In the genomic region with DNA sequence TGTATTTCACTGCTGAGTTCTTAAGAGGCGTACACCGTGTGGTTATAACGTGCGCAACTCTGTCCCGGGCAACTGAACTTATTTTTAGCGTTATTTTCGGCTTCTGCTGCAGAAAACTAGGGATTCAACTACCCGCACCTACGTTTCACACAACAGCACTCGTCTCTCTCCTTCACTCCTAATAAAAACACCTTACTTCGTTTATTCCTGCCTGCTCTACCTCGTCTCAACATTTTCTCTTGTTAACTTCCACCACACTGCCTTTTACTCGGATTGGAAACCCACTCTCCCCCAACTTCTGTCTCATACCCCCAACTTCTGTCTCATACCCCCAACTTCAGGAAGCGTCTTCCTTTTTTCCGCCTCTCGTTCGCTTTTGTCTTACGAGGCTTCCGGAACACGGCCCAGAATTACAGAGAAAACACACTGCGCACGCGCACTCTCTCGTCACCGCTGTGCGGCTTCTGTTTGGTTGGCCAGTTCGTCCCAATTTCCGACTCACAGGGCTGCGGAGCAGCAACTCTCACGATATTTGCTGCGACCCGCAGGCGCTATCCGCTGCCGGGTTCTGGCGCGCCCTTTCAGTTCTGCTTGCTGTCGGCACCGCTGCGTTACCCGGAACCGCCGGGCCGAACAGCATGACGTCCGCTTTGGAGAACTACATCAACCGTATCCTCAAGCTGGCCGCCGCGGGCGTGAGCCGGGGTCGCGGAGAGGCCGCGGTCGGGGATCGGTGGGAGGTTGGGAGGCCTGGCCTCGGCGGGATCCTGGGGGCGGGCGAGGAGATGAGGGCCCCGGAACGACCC, we compare ENCODE assay signal across 8 cellular contexts. TPM values are rescaled to one million over a fixed set of nuclear protein-coding genes. Genes with fewer than 3 reads are reported as not detected.
DNase-seq lines count a peak whose midpoint lies in the region; ATAC-seq and TF ChIP-seq lines count a peak whose summit lies in the region.

A gene (plus strand): TSS at position 579 of the 806 bp plus-strand sequence. CDS start 60 bp downstream, at position 639.

- peak within 1 kb of the TSS; percentile 81 to 96 for H3K27ac ChIP-seq in SK-N-SH (ENCODE audit: low read depth in 2 of 2, low read length in 1 of 2)
- H3K27ac ChIP-seq in gastroesophageal sphincter: peak within 1 kb of the TSS; percentile 83 to 94 (median 93)
- H3K27ac ChIP-seq in neutrophil: peak within 1 kb of the TSS; percentile 93
- peak within 1 kb of the TSS; percentile 83 for H3K27ac ChIP-seq in substantia nigra (ENCODE audit: low read depth, low read length, poor library complexity, severe bottlenecking)

- TF ChIP-seq EP300 in SK-N-SH (IDR thresholded peaks at IDR 0.05; ENCODE audit: borderline replicate concordance in 1 of 2, low read depth in 1 of 2, low read length in 1 of 2) (no peak), gastroesophageal sphincter (IDR thresholded peaks at IDR 0.05) (no peak)

- H3K79me2 ChIP-seq in SK-N-SH (ENCODE audit: insufficient read depth): peaks cover 62% of the 10 kb centered on the region

- H3K4me1 ChIP-seq in SK-N-SH (ENCODE audit: control insufficient read depth in 1 of 2, insufficient read depth in 2 of 2, low read depth in 1 of 2, low read length in 1 of 2) (peaks cover 5 to 17% of the 10 kb centered on the region in 2 experiments; a peak in 3 of 4 replicates), gastroesophageal sphincter (peaks cover 10 to 36% (median 14%) of the 10 kb centered on the region in 3 donors), neutrophil (ENCODE audit: control insufficient read depth in 1 of 2, insufficient read depth in 1 of 2, low read depth in 1 of 2, low read length in 1 of 2) (peaks cover 5 to 22% of the 10 kb centered on the region in 2 experiments)

- H2AFZ ChIP-seq in SK-N-SH (ENCODE audit: low read depth): peak within 1 kb of the TSS; percentile 82

- no peaks in the 10 kb centered on the region; the same call in 1 of the 2 replicates for H3K9me2 ChIP-seq in SK-N-SH

- peak within 1 kb of the TSS; percentile 81 for H3K9ac ChIP-seq in SK-N-SH

- TF ChIP-seq POLR2A in gastroesophageal sphincter (IDR thresholded peaks at IDR 0.05): peak; percentile 73 to 75

- no peaks in the 10 kb centered on the region for H3K9me3 ChIP-seq in SK-N-SH
- no peaks in the 10 kb centered on the region for H3K9me3 ChIP-seq in gastroesophageal sphincter
- no peaks in the 10 kb centered on the region for H3K9me3 ChIP-seq in neutrophil

- 2% methylated on average over 43 of the region's 64 CpGs for WGBS in SK-N-SH (ENCODE audit: low lambda C conversion rate)
- 0% methylated on average over 18 to 32 of the region's 64 CpGs for WGBS in gastroesophageal sphincter (ENCODE audit: low coverage in 1 of 2), 2 donors

- POLR2A ChIA-PET in SK-N-SH (lab: Yijun Ruan, JAX): no interaction called here

- H3K36me3 ChIP-seq in SK-N-SH (replicated peaks in 1 of 2; ENCODE audit: control insufficient read depth in 1 of 2, insufficient read depth in 2 of 2, low read length in 1 of 2) (peaks cover 32 to 33% of the 10 kb centered on the region in 2 experiments), gastroesophageal sphincter (peaks cover 0 to 13% of the 10 kb centered on the region in 2 donors), neutrophil (peaks cover 14% of the 10 kb centered on the region)

- H3K27me3 ChIP-seq in SK-N-SH (ENCODE audit: insufficient read depth): no peaks in the 10 kb centered on the region
- no peaks in the 10 kb centered on the region for H3K27me3 ChIP-seq in gastroesophageal sphincter
- no peaks in the 10 kb centered on the region for H3K27me3 ChIP-seq in neutrophil

- TF ChIP-seq CTCF in SK-N-SH (IDR thresholded peaks at IDR 0.05): no peak
- TF ChIP-seq CTCF in gastroesophageal sphincter (IDR thresholded peaks at IDR 0.05): no peak
- TF ChIP-seq CTCF in neutrophil (IDR thresholded peaks at IDR 0.05): peak; percentile 52

- H3K4me3 ChIP-seq in SK-N-SH (ENCODE audit: low read depth in 2 of 2, low read length in 1 of 2) (peak within 1 kb of the TSS; percentile 95 to 98), gastroesophageal sphincter (peak within 1 kb of the TSS; percentile 72 to 79), neutrophil (ENCODE audit: low read depth in 1 of 2, low read length in 1 of 2) (peak within 1 kb of the TSS; percentile 79 to 89)

- H3F3A ChIP-seq in SK-N-SH (replicated peaks; ENCODE audit: insufficient read depth): peaks cover 19% of the 10 kb centered on the region

- DNase-seq in GM04504 (ENCODE audit: low read depth) (peak; percentile 97), NCI-H1048 (lab: John Stamatoyannopoulos, UW) (peak; percentile 92), SK-N-SH (peak; percentile 95), substantia nigra (lab: John Stamatoyannopoulos, UW) (peak; percentile 69 to 96 (median 91))
- DNase-seq in activated naive CD4-positive, alpha-beta T cell treated with anti-CD3 and anti-CD28 coated beads, Interleukin-2, amount 50 U/mL, for 16 hours: peak; percentile 95

- TF ChIP-seq RAD21 in SK-N-SH (IDR thresholded peaks at IDR 0.05; ENCODE audit: low read length): no peak

- H3K4me2 ChIP-seq in SK-N-SH: peak within 1 kb of the TSS; percentile 82

- peaks cover 5% of the 10 kb centered on the region; the same call in 1 of the 2 replicates for H4K20me1 ChIP-seq in SK-N-SH (ENCODE audit: insufficient read depth)

- ATAC-seq in HG02571 (IDR thresholded peaks at IDR 0.05; ENCODE audit: unreplicated experiment): peak; percentile 98
- ATAC-seq in gastroesophageal sphincter: peak; percentile 99

- CTCF ChIA-PET in SK-N-SH (lab: Yijun Ruan, JAX): interaction anchor here (2.0 kb wide), 1 partner anchor 13 kb away, joined by 8 read pairs; no protein-coding TSS in a partner anchor

TF ChIP-seq in SK-N-SH, 30 proteins besides CTCF, POLR2A, EP300 and RAD21 (continues in another document):
- peak; percentile 98 for TF ChIP-seq SIN3A (IDR thresholded peaks at IDR 0.05; ENCODE audit: borderline replicate concordance, low read depth, low read length)
- TF ChIP-seq, protein P1, sequence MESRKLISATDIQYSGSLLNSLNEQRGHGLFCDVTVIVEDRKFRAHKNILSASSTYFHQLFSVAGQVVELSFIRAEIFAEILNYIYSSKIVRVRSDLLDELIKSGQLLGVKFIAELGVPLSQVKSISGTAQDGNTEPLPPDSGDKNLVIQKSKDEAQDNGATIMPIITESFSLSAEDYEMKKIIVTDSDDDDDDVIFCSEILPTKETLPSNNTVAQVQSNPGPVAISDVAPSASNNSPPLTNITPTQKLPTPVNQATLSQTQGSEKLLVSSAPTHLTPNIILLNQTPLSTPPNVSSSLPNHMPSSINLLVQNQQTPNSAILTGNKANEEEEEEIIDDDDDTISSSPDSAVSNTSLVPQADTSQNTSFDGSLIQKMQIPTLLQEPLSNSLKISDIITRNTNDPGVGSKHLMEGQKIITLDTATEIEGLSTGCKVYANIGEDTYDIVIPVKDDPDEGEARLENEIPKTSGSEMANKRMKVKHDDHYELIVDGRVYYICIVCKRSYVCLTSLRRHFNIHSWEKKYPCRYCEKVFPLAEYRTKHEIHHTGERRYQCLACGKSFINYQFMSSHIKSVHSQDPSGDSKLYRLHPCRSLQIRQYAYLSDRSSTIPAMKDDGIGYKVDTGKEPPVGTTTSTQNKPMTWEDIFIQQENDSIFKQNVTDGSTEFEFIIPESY (IDR thresholded peaks at IDR 0.05; ENCODE audit: borderline replicate concordance, low read depth): peak; percentile 98
- peak; percentile 87 for TF ChIP-seq MXI1 (IDR thresholded peaks at IDR 0.05; ENCODE audit: low read depth, low read length)
- TF ChIP-seq FOXM1 (IDR thresholded peaks at IDR 0.05; ENCODE audit: low read depth): no peak
- peak; percentile 93 for TF ChIP-seq ELF1 (IDR thresholded peaks at IDR 0.05)
- TF ChIP-seq, protein P2, sequence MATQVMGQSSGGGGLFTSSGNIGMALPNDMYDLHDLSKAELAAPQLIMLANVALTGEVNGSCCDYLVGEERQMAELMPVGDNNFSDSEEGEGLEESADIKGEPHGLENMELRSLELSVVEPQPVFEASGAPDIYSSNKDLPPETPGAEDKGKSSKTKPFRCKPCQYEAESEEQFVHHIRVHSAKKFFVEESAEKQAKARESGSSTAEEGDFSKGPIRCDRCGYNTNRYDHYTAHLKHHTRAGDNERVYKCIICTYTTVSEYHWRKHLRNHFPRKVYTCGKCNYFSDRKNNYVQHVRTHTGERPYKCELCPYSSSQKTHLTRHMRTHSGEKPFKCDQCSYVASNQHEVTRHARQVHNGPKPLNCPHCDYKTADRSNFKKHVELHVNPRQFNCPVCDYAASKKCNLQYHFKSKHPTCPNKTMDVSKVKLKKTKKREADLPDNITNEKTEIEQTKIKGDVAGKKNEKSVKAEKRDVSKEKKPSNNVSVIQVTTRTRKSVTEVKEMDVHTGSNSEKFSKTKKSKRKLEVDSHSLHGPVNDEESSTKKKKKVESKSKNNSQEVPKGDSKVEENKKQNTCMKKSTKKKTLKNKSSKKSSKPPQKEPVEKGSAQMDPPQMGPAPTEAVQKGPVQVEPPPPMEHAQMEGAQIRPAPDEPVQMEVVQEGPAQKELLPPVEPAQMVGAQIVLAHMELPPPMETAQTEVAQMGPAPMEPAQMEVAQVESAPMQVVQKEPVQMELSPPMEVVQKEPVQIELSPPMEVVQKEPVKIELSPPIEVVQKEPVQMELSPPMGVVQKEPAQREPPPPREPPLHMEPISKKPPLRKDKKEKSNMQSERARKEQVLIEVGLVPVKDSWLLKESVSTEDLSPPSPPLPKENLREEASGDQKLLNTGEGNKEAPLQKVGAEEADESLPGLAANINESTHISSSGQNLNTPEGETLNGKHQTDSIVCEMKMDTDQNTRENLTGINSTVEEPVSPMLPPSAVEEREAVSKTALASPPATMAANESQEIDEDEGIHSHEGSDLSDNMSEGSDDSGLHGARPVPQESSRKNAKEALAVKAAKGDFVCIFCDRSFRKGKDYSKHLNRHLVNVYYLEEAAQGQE (IDR thresholded peaks at IDR 0.05; ENCODE audit: low read depth, low read length): peak; percentile 79
- TF ChIP-seq JUND (IDR thresholded peaks at IDR 0.05): no peak
- TF ChIP-seq FOXJ3 (CRISPR knock-in tag; IDR thresholded peaks at IDR 0.05): no peak
- TF ChIP-seq RCOR1 (IDR thresholded peaks at IDR 0.05; ENCODE audit: low read length): no peak
- TF ChIP-seq, protein P3, sequence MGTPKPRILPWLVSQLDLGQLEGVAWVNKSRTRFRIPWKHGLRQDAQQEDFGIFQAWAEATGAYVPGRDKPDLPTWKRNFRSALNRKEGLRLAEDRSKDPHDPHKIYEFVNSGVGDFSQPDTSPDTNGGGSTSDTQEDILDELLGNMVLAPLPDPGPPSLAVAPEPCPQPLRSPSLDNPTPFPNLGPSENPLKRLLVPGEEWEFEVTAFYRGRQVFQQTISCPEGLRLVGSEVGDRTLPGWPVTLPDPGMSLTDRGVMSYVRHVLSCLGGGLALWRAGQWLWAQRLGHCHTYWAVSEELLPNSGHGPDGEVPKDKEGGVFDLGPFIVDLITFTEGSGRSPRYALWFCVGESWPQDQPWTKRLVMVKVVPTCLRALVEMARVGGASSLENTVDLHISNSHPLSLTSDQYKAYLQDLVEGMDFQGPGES (IDR thresholded peaks at IDR 0.05; ENCODE audit: low read depth, low read length): no peak
- TF ChIP-seq POLR2AphosphoS5 (IDR thresholded peaks at IDR 0.05; ENCODE audit: low read depth, low read length): peak; percentile 99

RNA-seq across cellular contexts. Expression of the gene that starts here (rescaled TPM):
- 42.3 and 52.8 TPM in 2 replicates for polyA plus RNA-seq in SK-N-SH (2012; rRNA removed)
- 75.6 and 91.1 TPM in 2 replicates for polyA plus RNA-seq in SK-N-SH (2012; cell fraction: cytosol; rRNA removed)
- 34.6 and 38.7 TPM in 2 replicates for polyA plus RNA-seq in SK-N-SH (2012; cell fraction: nucleus; rRNA removed)
- total RNA-seq in gastroesophageal sphincter: 10 to 100 TPM; 18.6 to 38.6 (median 28.9) TPM

Comparison
In these comparisons a context has a peak if more than half of its experiments do, and no peak if none do; other contexts are left out.
1. Peak in every context shown above with its lines: DNase-seq, ATAC-seq, H3K4me3 ChIP-seq and H3K27ac ChIP-seq.